Comparison of ENCODE assay signal across 1 cellular context in the genomic region with DNA sequence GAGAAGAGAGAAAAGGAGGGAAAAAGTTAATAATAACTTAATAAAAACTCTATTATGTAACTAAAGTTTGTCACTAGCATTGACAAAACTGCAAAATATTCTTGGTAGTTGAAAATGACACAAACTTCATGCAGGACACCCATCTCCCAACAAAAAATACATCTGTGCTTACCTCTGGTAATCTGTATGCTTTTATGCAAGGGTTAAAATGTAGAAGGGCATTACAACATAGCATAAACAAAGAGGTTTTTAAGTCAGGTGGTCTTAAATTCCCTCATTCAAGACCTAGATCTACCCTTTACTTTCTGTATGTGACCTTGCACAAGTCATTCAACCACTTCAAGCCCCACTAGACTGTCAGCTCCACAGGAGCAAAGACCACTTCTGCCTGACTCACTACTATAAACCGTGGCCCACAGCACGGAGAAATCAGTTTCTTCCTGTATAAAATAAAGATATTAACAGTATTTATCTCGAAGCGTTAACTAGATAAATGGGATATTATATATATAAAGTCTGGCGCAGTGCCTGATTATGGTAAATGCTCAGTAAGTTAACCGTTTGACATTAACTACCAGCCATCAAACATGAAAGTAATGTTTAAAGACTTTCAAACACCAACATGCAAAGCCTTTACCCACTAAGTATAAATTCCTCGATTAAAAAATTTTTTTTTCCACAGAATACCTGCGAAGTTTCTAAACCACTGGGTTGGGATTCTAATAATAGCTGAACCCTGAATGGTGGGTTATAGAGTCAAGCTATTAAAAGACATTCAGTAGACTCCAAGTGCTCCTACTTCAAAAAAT.
TF ChIP-seq lines count a peak whose summit lies in the region.

No MANE protein-coding gene starts in this region.

TF ChIP-seq in endothelial cell of umbilical vein, 7 proteins besides CTCF, POLR2A, EP300 and RAD21 (continued from another document):
- TF ChIP-seq JUN (IDR thresholded peaks at IDR 0.05; ENCODE audit: borderline replicate concordance, insufficient read depth, insufficient read length, low read depth) (no peak), FOS (IDR thresholded peaks at IDR 0.05; ENCODE audit: borderline replicate concordance, insufficient read depth, low read length) (no peak)
